In the genomic region with DNA sequence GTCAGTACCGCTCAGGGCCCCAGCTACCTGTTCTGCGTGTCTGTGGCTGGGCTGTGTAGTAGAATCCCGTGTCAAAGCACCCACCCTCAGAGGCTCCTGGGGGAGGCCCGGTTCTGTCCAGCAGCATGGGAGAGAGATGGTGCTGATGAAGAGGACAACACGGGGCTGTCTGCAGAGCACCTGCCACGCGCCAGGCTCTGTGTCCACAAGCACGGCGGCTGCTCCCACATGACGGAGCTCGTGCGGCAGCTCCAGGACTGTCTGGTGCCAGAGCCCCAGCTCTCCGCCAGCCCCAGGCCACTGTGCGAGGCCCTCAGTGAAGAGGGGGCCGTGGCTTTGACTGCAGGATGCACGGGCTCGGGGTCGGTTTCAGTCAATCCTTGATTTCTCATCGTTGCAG, we compare ENCODE assay signal across 17 cellular contexts. TPM values are rescaled to one million over a fixed set of nuclear protein-coding genes. Genes with fewer than 3 reads are reported as not detected.
"Had no signal": no experiment of that assay in that cellular context is flagged by ENCODE, and none has a peak within 500 bp of the region (broad histone marks: within the 10 kb centered on the region; RNA-seq: fewer than 3 reads in every experiment).

No MANE protein-coding gene starts in this region.

- H3K4me1 ChIP-seq: left lung, parathyroid adenoma, stomach had no signal

- H3K4me3 Mint-ChIP-seq: activated naive CD8-positive, alpha-beta T cell treated with anti-CD3 and anti-CD28 coated beads, Interleukin-2, amount 10 ng/mL, durations not matched to agents 7 days and 5 days; activated T-cell treated with anti-CD3 and anti-CD28 coated beads, Interleukin-2, amount 50 U/mL, for 4 hours; neural crest cell; T-helper 1 cell treated with Interleukin-12 subunit alpha and Interleukin-12 subunit beta and Interleukin-4 antibody, amounts not matched to agents 30 μg/mL and 1 μg/mL, for 36 hours had no signal

- H3K9ac ChIP-seq: parathyroid adenoma had no signal

- H3K4me3 ChIP-seq: dorsolateral prefrontal cortex, esophagus squamous epithelium, left lung, skin epidermis, stomach, thoracic aorta had no signal

- FAIRE-seq: endometrium had no signal

- H3K36me3 Mint-ChIP-seq: activated naive CD8-positive, alpha-beta T cell treated with anti-CD3 and anti-CD28 coated beads, Interleukin-2, amount 10 ng/mL, durations not matched to agents 7 days and 5 days had no signal

- ATAC-seq: activated T-cell treated with anti-CD3 and anti-CD28 coated beads, Interleukin-2, amount 50 U/mL, for 4 hours; left lung had no signal

- H3K9me3 ChIP-seq: esophagus squamous epithelium, left lung, thoracic aorta had no signal

- H3K27ac Mint-ChIP-seq: activated naive CD8-positive, alpha-beta T cell treated with anti-CD3 and anti-CD28 coated beads, Interleukin-2, amount 10 ng/mL, durations not matched to agents 7 days and 5 days; T-helper 1 cell treated with Interleukin-12 subunit alpha and Interleukin-12 subunit beta and Interleukin-4 antibody, amounts not matched to agents 30 μg/mL and 1 μg/mL, for 36 hours had no signal

- H3K4me1 Mint-ChIP-seq: activated naive CD8-positive, alpha-beta T cell treated with anti-CD3 and anti-CD28 coated beads, Interleukin-2, amount 10 ng/mL, durations not matched to agents 7 days and 5 days had no signal

- H3K27ac ChIP-seq: dorsolateral prefrontal cortex, esophagus squamous epithelium, left lung, parathyroid adenoma, stomach, thoracic aorta had no signal

- DNase-seq: activated naive CD8-positive, alpha-beta T cell treated with anti-CD3 and anti-CD28 coated beads, Interleukin-2, amount 10 ng/mL, durations not matched to agents 7 days and 5 days; activated T-cell treated with anti-CD3 and anti-CD28 coated beads, Interleukin-2, amount 50 U/mL, for 4 hours; anterior cingulate cortex; cerebellar nuclear complex; dorsolateral prefrontal cortex; esophagus squamous epithelium; mesenchymal stem cell; retina; stimulated activated CD4-positive, alpha-beta T cell treated with anti-CD3 and anti-CD28 coated beads, Interleukin-4, amount 100 ng/mL, for 4 hours; stomach had no signal

- H3K36me3 ChIP-seq: esophagus squamous epithelium, left lung, stomach, thoracic aorta had no signal

- H3K9me3 Mint-ChIP-seq: activated naive CD8-positive, alpha-beta T cell treated with anti-CD3 and anti-CD28 coated beads, Interleukin-2, amount 10 ng/mL, durations not matched to agents 7 days and 5 days; activated T-cell treated with anti-CD3 and anti-CD28 coated beads, Interleukin-2, amount 50 U/mL, for 4 hours; neural crest cell; T-helper 1 cell treated with Interleukin-12 subunit alpha and Interleukin-12 subunit beta and Interleukin-4 antibody, amounts not matched to agents 30 μg/mL and 1 μg/mL, for 36 hours had no signal

RNA-seq across cellular contexts. Expression of a gene that starts 42.0 kb away (rescaled TPM):
- total RNA-seq: activated naive CD8-positive, alpha-beta T cell treated with anti-CD3 and anti-CD28 coated beads, Interleukin-2, amount 10 ng/mL, durations not matched to agents 7 days and 5 days; activated T-cell treated with anti-CD3 and anti-CD28 coated beads, Interleukin-2, amount 50 U/mL, for 4 hours; esophagus squamous epithelium; neural crest cell; thoracic aorta had no signal

RNA-seq across cellular contexts. Expression of a gene that starts 56.4 kb away (rescaled TPM):
- total RNA-seq: activated naive CD8-positive, alpha-beta T cell treated with anti-CD3 and anti-CD28 coated beads, Interleukin-2, amount 10 ng/mL, durations not matched to agents 7 days and 5 days; activated T-cell treated with anti-CD3 and anti-CD28 coated beads, Interleukin-2, amount 50 U/mL, for 4 hours; dorsolateral prefrontal cortex; esophagus squamous epithelium; left lung; neural crest cell; stomach; thoracic aorta had no signal
- polyA plus RNA-seq: stomach had no signal
